Comparison of ENCODE assay signal across 9 cellular contexts in the genomic region with DNA sequence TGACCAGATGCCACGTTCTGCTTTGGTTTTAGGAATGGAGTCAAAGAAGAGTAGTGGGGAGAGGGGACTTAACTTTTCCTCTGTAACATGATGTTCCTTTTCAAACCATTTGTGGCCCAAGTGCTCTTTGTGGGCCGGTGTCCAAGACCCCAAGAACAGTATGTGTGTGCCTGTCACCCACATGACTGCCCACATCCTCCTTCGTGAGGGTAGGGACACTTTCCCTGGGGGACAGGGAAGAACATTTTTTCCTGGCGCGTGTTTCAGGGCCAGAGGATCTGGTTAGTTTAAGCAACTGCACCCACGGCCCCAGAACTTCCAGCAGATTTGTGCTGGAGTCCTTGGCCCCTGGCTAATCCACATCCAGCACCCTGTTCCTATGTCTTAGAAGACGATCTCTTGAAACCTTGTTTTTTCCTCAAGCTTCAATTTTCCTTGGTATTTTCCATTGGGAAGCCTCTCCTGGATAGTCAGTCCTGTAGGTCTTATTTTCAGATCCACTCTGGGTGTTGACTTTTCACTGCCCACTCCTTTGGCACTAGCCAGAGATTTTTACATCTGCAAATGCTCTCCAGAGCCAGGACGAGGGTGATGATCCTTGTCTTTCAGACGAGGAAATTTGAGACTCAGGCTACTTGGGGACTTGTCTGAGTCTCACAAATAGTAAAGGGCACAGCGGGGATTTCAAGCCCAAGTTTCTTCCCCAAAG. TPM values are rescaled to one million over a fixed set of nuclear protein-coding genes. Genes with fewer than 3 reads are reported as not detected.
DNase-seq lines count a peak whose midpoint lies in the region; ATAC-seq and TF ChIP-seq lines count a peak whose summit lies in the region.
"Had no signal": no experiment of that assay in that cellular context is flagged by ENCODE, and none has a peak within 500 bp of the region (broad histone marks: within the 10 kb centered on the region; RNA-seq: fewer than 3 reads in every experiment).

No MANE protein-coding gene starts in this region.

- H3K4me3 Mint-ChIP-seq in Calu3 (ENCODE audit: low read depth, unreplicated experiment) = no peak overlapping the region
- no peak overlapping the region for H3K4me3 Mint-ChIP-seq in activated B cell treated with CpG ODN at 0.5 μM for 24 hours

- POLR2A ChIA-PET in activated B cell treated with CpG ODN at 0.5 μM for 24 hours (lab: Charles Lee) = interaction anchor here (1.5 to 4.2 kb wide), 2 partner anchors 28 to 36 kb away, joined by 7 to 40 read pairs; a partner anchor contains a TSS

- no peak overlapping the region for H3K4me3 ChIP-seq in heart left ventricle
- H3K4me3 ChIP-seq in gastrocnemius medialis = no peak overlapping the region

- ATAC-seq in activated B cell treated with CpG ODN at 0.5 μM for 24 hours (ENCODE audit: low read depth) (no peak), heart left ventricle (peak; percentile 7 to 24 (median 16)), gastrocnemius medialis (peak; percentile 21 to 66), esophagus mucosa (no peak), HG03521 (IDR thresholded peaks at IDR 0.05; ENCODE audit: unreplicated experiment) (no peak), HG02973 (IDR thresholded peaks at IDR 0.05; ENCODE audit: unreplicated experiment) (no peak)
- ATAC-seq: HCT116 had no signal

- CTCF ChIA-PET in Calu3 (lab: Charles Lee) (no interaction called here), activated B cell treated with CpG ODN at 0.5 μM for 24 hours (lab: Charles Lee) (interaction anchor here (1.4 to 4.7 kb wide), 2 partner anchors 9 to 65 kb away, joined by 5 to 35 read pairs; a partner anchor contains a TSS)

- H3K9me3 ChIP-seq in heart left ventricle = no peaks in the 10 kb centered on the region
- H3K9me3 ChIP-seq in gastrocnemius medialis = no peaks in the 10 kb centered on the region

- no peaks in the 10 kb centered on the region for H3K27me3 Mint-ChIP-seq in Calu3 (ENCODE audit: unreplicated experiment)
- no peaks in the 10 kb centered on the region for H3K27me3 Mint-ChIP-seq in activated B cell treated with CpG ODN at 0.5 μM for 24 hours

- H3K36me3 ChIP-seq in heart left ventricle (peaks cover 7 to 95% (median 79%) of the 10 kb centered on the region in 9 donors), gastrocnemius medialis (peaks cover 0 to 59% of the 10 kb centered on the region in 2 donors)

- H3K36me3 Mint-ChIP-seq in Calu3 (ENCODE audit: insufficient read depth, unreplicated experiment) (peaks cover 95% of the 10 kb centered on the region), activated B cell treated with CpG ODN at 0.5 μM for 24 hours (ENCODE audit: low read depth) (peaks cover 93% of the 10 kb centered on the region)

- TF ChIP-seq POLR2A in heart left ventricle (IDR thresholded peaks at IDR 0.05) = no peak
- no peak for TF ChIP-seq POLR2A in gastrocnemius medialis (IDR thresholded peaks at IDR 0.05)

- no peaks in the 10 kb centered on the region for H3K9me3 Mint-ChIP-seq in Calu3 (ENCODE audit: low read depth, unreplicated experiment)
- H3K9me3 Mint-ChIP-seq in activated B cell treated with CpG ODN at 0.5 μM for 24 hours = no peaks in the 10 kb centered on the region

- TF ChIP-seq CTCF in Calu3 (IDR thresholded peaks at IDR 0.05; ENCODE audit: unreplicated experiment) = no peak
- TF ChIP-seq CTCF in activated B cell treated with CpG ODN at 0.5 μM for 24 hours (IDR thresholded peaks at IDR 0.05) = no peak
- TF ChIP-seq CTCF in heart left ventricle (IDR thresholded peaks at IDR 0.05) = no peak
- TF ChIP-seq CTCF in gastrocnemius medialis (IDR thresholded peaks at IDR 0.05 in 4 of 5, conservative IDR thresholded peaks at IDR 0.05 in 1 of 5) = no peak

- in situ Hi-C loops in gastrocnemius medialis (cut with MboI; ENCODE audit: low sequenced_read_pairs in 4 of 4) = no loop called here

- H3K27ac ChIP-seq in heart left ventricle = peak overlapping the region; percentile 78 to 96 (median 88)
- H3K27ac ChIP-seq in gastrocnemius medialis = peak overlapping the region; percentile 81 to 89 (median 88)

- intact Hi-C loops in Calu3 (cut with micrococcal nuclease; ENCODE audit: unreplicated experiment) (no loop called here), activated B cell treated with CpG ODN at 0.5 μM for 24 hours (cut with micrococcal nuclease) (no loop called here), heart left ventricle (cut with DNase I) (loop anchor here in 5 of 10 donors (2.0 kb wide), 3 partner anchors 34 to 72 kb away; a partner anchor contains a TSS), gastrocnemius medialis (cut with DNase I; ENCODE audit: low total_unique reads) (loop anchor here (1.0 kb wide), 2 partner anchors 9 to 35 kb away; a partner anchor contains a TSS)

- BruUV-seq in Calu3 (replicated peaks; lab: Mats Ljungman, UMichigan) = no TSS peak

- H3K4me1 ChIP-seq in heart left ventricle (peaks cover 6 to 75% (median 49%) of the 10 kb centered on the region in 12 donors), gastrocnemius medialis (peaks cover 35 to 53% of the 10 kb centered on the region in 2 donors)

- 28 to 35% (median 32%) methylated on average over 10 of the region's 10 CpGs for WGBS in heart left ventricle, 4 donors

- DNase-seq in Calu3 (no peak), activated B cell treated with CpG ODN at 0.5 μM for 24 hours (no peak), heart left ventricle (peak in 3 of 5 donors; percentile 45 to 61 (median 60)), gastrocnemius medialis (peak; percentile 44 to 68), NCI-H1694 (lab: John Stamatoyannopoulos, UW) (no peak)

- H3K27ac Mint-ChIP-seq in Calu3 (ENCODE audit: unreplicated experiment) = peak overlapping the region; percentile 41
- peak overlapping the region; percentile 96 for H3K27ac Mint-ChIP-seq in activated B cell treated with CpG ODN at 0.5 μM for 24 hours

- peaks cover 12% of the 10 kb centered on the region for H3K4me1 Mint-ChIP-seq in Calu3 (ENCODE audit: low read depth, unreplicated experiment)
- peaks cover 78% of the 10 kb centered on the region for H3K4me1 Mint-ChIP-seq in activated B cell treated with CpG ODN at 0.5 μM for 24 hours

- H3K27me3 ChIP-seq in heart left ventricle (no peaks in the 10 kb centered on the region), gastrocnemius medialis (no peaks in the 10 kb centered on the region)

RNA-seq across cellular contexts. Expression of a gene that starts 10.8 kb away (rescaled TPM):
- total RNA-seq in Calu3 (2022) (45.8 and 48.0 TPM in 2 replicates), activated B cell treated with CpG ODN at 0.5 μM for 24 hours (61.7 and 65.3 TPM in 2 replicates), heart left ventricle (10 to 100 TPM; 10.0 to 22.2 (median 14.2) TPM), gastrocnemius medialis (10 to 100 TPM in 3 of 4 donors, 1 to 10 TPM in 1; 8.6 to 15.3 (median 15.1) TPM), esophagus mucosa (19.3 TPM)
- 10 to 100 TPM; 12.8 to 16.0 TPM for polyA plus RNA-seq in heart left ventricle

RNA-seq across cellular contexts. Expression of a gene that starts 35.0 kb away (rescaled TPM):
- 320 and 370 TPM in 2 replicates for total RNA-seq in Calu3 (2022)
- 235 and 244 TPM in 2 replicates for total RNA-seq in activated B cell treated with CpG ODN at 0.5 μM for 24 hours
- 100 to 1,000 TPM in 7 of 9 donors, 10 to 100 TPM in 2; 88.7 to 138 (median 115) TPM for total RNA-seq in heart left ventricle
- 10 to 100 TPM; 64.2 to 91.0 TPM for polyA plus RNA-seq in heart left ventricle
- 100 to 1,000 TPM in 1 of 4 donors, 10 to 100 TPM in 3; 49.5 to 101 (median 92.4) TPM for total RNA-seq in gastrocnemius medialis
- total RNA-seq in esophagus mucosa = 116 TPM

RNA-seq across cellular contexts. Expression of a gene that starts 54.5 kb away (rescaled TPM):
- 39.2 and 42.0 TPM in 2 replicates for total RNA-seq in Calu3 (2022)
- 80.7 and 88.5 TPM in 2 replicates for total RNA-seq in activated B cell treated with CpG ODN at 0.5 μM for 24 hours
- 10 to 100 TPM in 8 of 9 donors, 1 to 10 TPM in 1; 9.4 to 68.8 (median 13.9) TPM for total RNA-seq in heart left ventricle
- polyA plus RNA-seq in heart left ventricle = 10 to 100 TPM; 13.4 to 24.0 TPM
- total RNA-seq in gastrocnemius medialis = 1 to 10 TPM; 1.9 to 5.2 (median 4.9) TPM
- total RNA-seq in esophagus mucosa = 53.8 TPM

Comparison
In these comparisons a context has a peak if more than half of its experiments do, and no peak if none do; other contexts are left out.
1. DNase-seq: peak in heart left ventricle (3 of 5) and gastrocnemius medialis (2 of 2); none in Calu3 (single experiment), activated B cell treated with CpG ODN at 0.5 μM for 24 hours (single experiment) and NCI-H1694 (single experiment).
2. ATAC-seq: peak in heart left ventricle (4 of 4) and gastrocnemius medialis (2 of 2); none in activated B cell treated with CpG ODN at 0.5 μM for 24 hours (single experiment), esophagus mucosa (single experiment), HG03521 (single experiment) and HG02973 (single experiment).